ENCODE assay signal across 30 cellular contexts in genomic region chr7:154769527-154769926, GRCh38.
"Had no signal": no experiment of that assay in that cellular context is flagged by ENCODE, and none has a peak within 500 bp of the region (broad histone marks: within the 10 kb centered on the region; RNA-seq: fewer than 3 reads in every experiment).

No MANE protein-coding gene starts in this region.

- H3K27me3 ChIP-seq: ascending aorta, breast epithelium, dorsolateral prefrontal cortex, esophagus muscularis mucosa, gastroesophageal sphincter had no signal

- H3K9me3 Mint-ChIP-seq: activated CD8-positive, alpha-beta T cell treated with anti-CD3 and anti-CD28 coated beads for 36 hours; activated naive CD4-positive, alpha-beta T cell treated with anti-CD3 and anti-CD28 coated beads, Interleukin-2, amount 10 ng/mL, durations not matched to agents 7 days and 5 days; activated naive CD4-positive, alpha-beta T cell treated with anti-CD3 and anti-CD28 coated beads, Interleukin-2, amount 50 U/mL, for 72 hours; activated naive CD8-positive, alpha-beta T cell treated with anti-CD3 and anti-CD28 coated beads, Interleukin-2, amount 10 ng/mL, durations not matched to agents 7 days and 5 days; activated T-cell treated with anti-CD3 and anti-CD28 coated beads, Interleukin-2, amount 50 U/mL, for 4 hours; central memory CD8-positive, alpha-beta T cell; dendritic cell treated with granulocyte-macrophage colony-stimulating factor and Interleukin-4, amounts not matched to agents 40 ng/mL and 50 ng/mL, for 4 days; endodermal cell had no signal

- H3K27ac Mint-ChIP-seq: activated CD4-positive, alpha-beta T cell treated with anti-CD3 and anti-CD28 coated beads, Interleukin-2, amount 10 ng/mL, durations not matched to agents 7 days and 5 days; activated CD8-positive, alpha-beta T cell treated with anti-CD3 and anti-CD28 coated beads for 36 hours; activated naive CD4-positive, alpha-beta T cell treated with anti-CD3 and anti-CD28 coated beads, Interleukin-2, amount 10 ng/mL, durations not matched to agents 7 days and 5 days; activated naive CD4-positive, alpha-beta T cell treated with anti-CD3 and anti-CD28 coated beads, Interleukin-2, amount 50 U/mL, for 72 hours; activated naive CD8-positive, alpha-beta T cell treated with anti-CD3 and anti-CD28 coated beads, Interleukin-2, amount 10 ng/mL, durations not matched to agents 7 days and 5 days; activated T-helper 17 cell treated with anti-CD3 and anti-CD28 coated beads, Interleukin-2, amount 50 U/mL, for 72 hours; dendritic cell treated with granulocyte-macrophage colony-stimulating factor and Interleukin-4, amounts not matched to agents 40 ng/mL and 50 ng/mL, for 4 days; endodermal cell; WTC11 had no signal

- H3K4me3 Mint-ChIP-seq: activated CD4-positive, alpha-beta T cell treated with anti-CD3 and anti-CD28 coated beads, Interleukin-2, amount 10 ng/mL, durations not matched to agents 7 days and 5 days; activated CD8-positive, alpha-beta T cell treated with anti-CD3 and anti-CD28 coated beads for 36 hours; activated naive CD4-positive, alpha-beta T cell treated with anti-CD3 and anti-CD28 coated beads, Interleukin-2, amount 10 ng/mL, durations not matched to agents 7 days and 5 days; activated naive CD8-positive, alpha-beta T cell treated with anti-CD3 and anti-CD28 coated beads, Interleukin-2, amount 10 ng/mL, durations not matched to agents 7 days and 5 days; activated T-cell treated with anti-CD3 and anti-CD28 coated beads, Interleukin-2, amount 50 U/mL, for 4 hours; activated T-helper 17 cell treated with anti-CD3 and anti-CD28 coated beads, Interleukin-2, amount 50 U/mL, for 72 hours; brain; central memory CD8-positive, alpha-beta T cell; dendritic cell treated with granulocyte-macrophage colony-stimulating factor and Interleukin-4, amounts not matched to agents 40 ng/mL and 50 ng/mL, for 4 days; endodermal cell; WTC11 had no signal

- DNase-seq: activated CD4-positive, alpha-beta T cell treated with anti-CD3 and anti-CD28 coated beads for 1 hour; activated CD4-positive, alpha-beta T cell treated with anti-CD3 and anti-CD28 coated beads for 4 hours; activated CD4-positive, alpha-beta T cell treated with anti-CD3 and anti-CD28 coated beads, Interleukin-2, amount 10 ng/mL, durations not matched to agents 7 days and 5 days; activated CD4-positive, alpha-beta T cell treated with anti-CD3 and anti-CD28 coated beads, Interleukin-2, amount 50 U/mL, for 48 hours; activated CD8-positive, alpha-beta memory T cell treated with anti-CD3 and anti-CD28 coated beads for 24 hours; activated CD8-positive, alpha-beta T cell treated with anti-CD3 and anti-CD28 coated beads for 36 hours; activated effector memory CD4-positive, alpha-beta T cell treated with anti-CD3 and anti-CD28 coated beads, Interleukin-2, amount 50 U/mL, for 16 hours; activated naive CD4-positive, alpha-beta T cell treated with anti-CD3 and anti-CD28 coated beads, Interleukin-2, amount 10 ng/mL, durations not matched to agents 7 days and 5 days; activated naive CD8-positive, alpha-beta T cell treated with anti-CD3 and anti-CD28 coated beads, Interleukin-2, amount 10 ng/mL, durations not matched to agents 7 days and 5 days; activated T-cell treated with anti-CD3 and anti-CD28 coated beads, Interleukin-2, amount 50 U/mL, for 4 hours; dorsolateral prefrontal cortex; effector memory CD4-positive, alpha-beta T cell; endodermal cell; erythroblast; foreskin melanocyte; heart right ventricle; T-helper 2 cell had no signal

- H3K4me1 Mint-ChIP-seq: activated CD4-positive, alpha-beta T cell treated with anti-CD3 and anti-CD28 coated beads, Interleukin-2, amount 10 ng/mL, durations not matched to agents 7 days and 5 days; activated naive CD4-positive, alpha-beta T cell treated with anti-CD3 and anti-CD28 coated beads, Interleukin-2, amount 10 ng/mL, durations not matched to agents 7 days and 5 days; activated naive CD8-positive, alpha-beta T cell treated with anti-CD3 and anti-CD28 coated beads, Interleukin-2, amount 10 ng/mL, durations not matched to agents 7 days and 5 days; activated T-helper 17 cell treated with anti-CD3 and anti-CD28 coated beads, Interleukin-2, amount 50 U/mL, for 72 hours; central memory CD8-positive, alpha-beta T cell; WTC11 had no signal

- H3K36me3 ChIP-seq: ascending aorta, breast epithelium, heart right ventricle had no signal

- H3K27ac ChIP-seq: ascending aorta, breast epithelium, coronary artery, esophagus muscularis mucosa, gastroesophageal sphincter, heart right ventricle, hepatocyte, VCaP had no signal

- H3K4me3 ChIP-seq: ascending aorta, breast epithelium, coronary artery, dorsolateral prefrontal cortex, esophagus muscularis mucosa, gastroesophageal sphincter, heart right ventricle, hepatocyte had no signal

- H3K36me3 Mint-ChIP-seq: activated naive CD4-positive, alpha-beta T cell treated with anti-CD3 and anti-CD28 coated beads, Interleukin-2, amount 10 ng/mL, durations not matched to agents 7 days and 5 days; activated naive CD4-positive, alpha-beta T cell treated with anti-CD3 and anti-CD28 coated beads, Interleukin-2, amount 50 U/mL, for 72 hours; activated naive CD8-positive, alpha-beta T cell treated with anti-CD3 and anti-CD28 coated beads, Interleukin-2, amount 10 ng/mL, durations not matched to agents 7 days and 5 days had no signal

- H3K27me3 Mint-ChIP-seq: activated CD4-positive, alpha-beta T cell treated with anti-CD3 and anti-CD28 coated beads, Interleukin-2, amount 10 ng/mL, durations not matched to agents 7 days and 5 days; activated naive CD4-positive, alpha-beta T cell treated with anti-CD3 and anti-CD28 coated beads, Interleukin-2, amount 10 ng/mL, durations not matched to agents 7 days and 5 days; dendritic cell treated with granulocyte-macrophage colony-stimulating factor and Interleukin-4, amounts not matched to agents 40 ng/mL and 50 ng/mL, for 4 days had no signal
